ENCODE assay signal across 16 cellular contexts in genomic region chr2:170969030-170969429, GRCh38. TPM values are rescaled to one million over a fixed set of nuclear protein-coding genes. Genes with fewer than 3 reads are reported as not detected.
DNase-seq lines count a peak whose midpoint lies in the region; ATAC-seq and TF ChIP-seq lines count a peak whose summit lies in the region.
"Had no signal": no experiment of that assay in that cellular context is flagged by ENCODE, and none has a peak within 500 bp of the region (broad histone marks: within the 10 kb centered on the region; RNA-seq: fewer than 3 reads in every experiment).

No MANE protein-coding gene starts in this region.

- no peak overlapping the region for H3K27ac ChIP-seq in MM.1S (ENCODE audit: low read length)
- H3K27ac ChIP-seq in ascending aorta: no peak overlapping the region
- H3K27ac ChIP-seq: C4-2B, Peyer's patch had no signal

- H2AFZ ChIP-seq in MM.1S (ENCODE audit: low read length): no peak overlapping the region

- ATAC-seq in activated CD8-positive, alpha-beta T cell treated with anti-CD3 and anti-CD28 coated beads, Interleukin-2, amount 10 ng/mL, durations not matched to agents 7 days and 5 days: no peak
- no peak for ATAC-seq in activated CD8-positive, alpha-beta T cell treated with anti-CD3 and anti-CD28 coated beads for 36 hours
- no peak for ATAC-seq in effector memory CD8-positive, alpha-beta T cell (replicated peaks)
- ATAC-seq in stimulated activated effector memory CD8-positive, alpha-beta T cell treated with anti-CD3 and anti-CD28 coated beads, Interleukin-12 subunit alpha, Interleukin-12 subunit beta, amount 100 ng/mL, for 72 hours: no peak

- CTCF ChIA-PET in activated CD8-positive, alpha-beta T cell treated with anti-CD3 and anti-CD28 coated beads, Interleukin-2, amount 10 ng/mL, durations not matched to agents 7 days and 5 days (lab: Charles Lee): interaction anchor here (0.6 to 0.9 kb wide), 2 partner anchors 118 to 478 kb away, joined by 3 to 4 read pairs; no protein-coding TSS in a partner anchor
- CTCF ChIA-PET in activated CD8-positive, alpha-beta T cell treated with anti-CD3 and anti-CD28 coated beads for 36 hours (lab: Charles Lee): interaction anchor here (1.0 to 1.6 kb wide), 3 partner anchors 96 to 605 kb away, joined by 3 to 6 read pairs (median 3); no protein-coding TSS in a partner anchor

- DNase-seq in activated CD8-positive, alpha-beta T cell treated with anti-CD3 and anti-CD28 coated beads, Interleukin-2, amount 10 ng/mL, durations not matched to agents 7 days and 5 days: no peak
- DNase-seq in activated CD8-positive, alpha-beta T cell treated with anti-CD3 and anti-CD28 coated beads for 36 hours: no peak
- DNase-seq in MM.1S: peak; percentile 0
- DNase-seq in effector memory CD8-positive, alpha-beta T cell: no peak
- DNase-seq in stimulated activated effector memory CD8-positive, alpha-beta T cell treated with anti-CD3 and anti-CD28 coated beads, Interleukin-12 subunit alpha, Interleukin-12 subunit beta, amount 100 ng/mL, for 72 hours (ENCODE audit: low spot score in 2 of 2): peak in 1 of 2 donors; percentile 26
- DNase-seq in HAP-1 (ENCODE audit: low spot score in 2 of 2): no peak
- no peak for DNase-seq in mesenteric fat pad (ENCODE audit: low spot score)
- DNase-seq in ascending aorta (ENCODE audit: low spot score in 2 of 2): no peak
- DNase-seq: DMS79 treated with DMSO at 0.1 percent for 48 hours, NCI-H1105 treated with DMSO at 0.1 percent for 48 hours, NCI-H1930, NCI-H2171 treated with DMSO at 0.1 percent for 48 hours, NCI-H510A, Peyer's patch, Right ventricle myocardium superior had no signal

- H3K36me3 ChIP-seq in MM.1S (replicated peaks; ENCODE audit: insufficient read depth, low read length): peaks cover 11% of the 10 kb centered on the region
- peaks cover 36% of the 10 kb centered on the region for H3K36me3 ChIP-seq in HAP-1 (replicated peaks)
- peaks cover 29 to 33% of the 10 kb centered on the region in 2 donors for H3K36me3 ChIP-seq in ascending aorta

- no peaks in the 10 kb centered on the region for H3K27me3 ChIP-seq in MM.1S (replicated peaks; ENCODE audit: insufficient read depth, low read length)
- no peaks in the 10 kb centered on the region for H3K27me3 ChIP-seq in HAP-1 (ENCODE audit: low read depth)
- no peaks in the 10 kb centered on the region for H3K27me3 ChIP-seq in ascending aorta
- H3K27me3 ChIP-seq: Peyer's patch had no signal

- intact Hi-C loops in activated CD8-positive, alpha-beta T cell treated with anti-CD3 and anti-CD28 coated beads for 36 hours (cut with micrococcal nuclease): no loop called here
- intact Hi-C loops in ascending aorta (cut with DNase I): no loop called here

- no peak overlapping the region for H3K9ac ChIP-seq in MM.1S (ENCODE audit: low read length)

- H3F3A ChIP-seq in MM.1S (ENCODE audit: insufficient read depth, low read length): peaks cover 6% of the 10 kb centered on the region; the same call in 1 of the 2 replicates

- H3K4me3 ChIP-seq in MM.1S (ENCODE audit: low read length) (no peak overlapping the region), HAP-1 (no peak overlapping the region), ascending aorta (no peak overlapping the region)
- H3K4me3 ChIP-seq: Peyer's patch had no signal

- H3K9me3 ChIP-seq in MM.1S (replicated peaks; ENCODE audit: insufficient read depth, low read length) (no peaks in the 10 kb centered on the region), HAP-1 (no peaks in the 10 kb centered on the region), ascending aorta (no peaks in the 10 kb centered on the region)
- H3K9me3 ChIP-seq: Peyer's patch had no signal

- H3K9me3 Mint-ChIP-seq in activated CD8-positive, alpha-beta T cell treated with anti-CD3 and anti-CD28 coated beads, Interleukin-2, amount 10 ng/mL, durations not matched to agents 7 days and 5 days (ENCODE audit: insufficient read depth): no peaks in the 10 kb centered on the region
- H3K9me3 Mint-ChIP-seq in activated CD8-positive, alpha-beta T cell treated with anti-CD3 and anti-CD28 coated beads for 36 hours: no peaks in the 10 kb centered on the region
- H3K9me3 Mint-ChIP-seq in effector memory CD8-positive, alpha-beta T cell: no peaks in the 10 kb centered on the region
- no peaks in the 10 kb centered on the region for H3K9me3 Mint-ChIP-seq in stimulated activated effector memory CD8-positive, alpha-beta T cell treated with anti-CD3 and anti-CD28 coated beads, Interleukin-12 subunit alpha, Interleukin-12 subunit beta, amount 100 ng/mL, for 72 hours

- H3K79me2 ChIP-seq in MM.1S (ENCODE audit: low read length): no peaks in the 10 kb centered on the region

- no peaks in the 10 kb centered on the region for H3K9me2 ChIP-seq in MM.1S (replicated peaks; ENCODE audit: insufficient read depth, low read length)

- no peaks in the 10 kb centered on the region for H3K4me1 ChIP-seq in MM.1S (ENCODE audit: low read length)
- H3K4me1 ChIP-seq in HAP-1: peaks cover 9% of the 10 kb centered on the region
- peaks cover 0 to 6% of the 10 kb centered on the region in 2 donors for H3K4me1 ChIP-seq in ascending aorta

- H4K20me1 ChIP-seq in MM.1S (ENCODE audit: insufficient read depth, low read length): no peaks in the 10 kb centered on the region

- POLR2A ChIA-PET in activated CD8-positive, alpha-beta T cell treated with anti-CD3 and anti-CD28 coated beads, Interleukin-2, amount 10 ng/mL, durations not matched to agents 7 days and 5 days (lab: Charles Lee): no interaction called here
- POLR2A ChIA-PET in activated CD8-positive, alpha-beta T cell treated with anti-CD3 and anti-CD28 coated beads for 36 hours (lab: Charles Lee): interaction anchor here (0.9 kb wide), 1 partner anchor 14 kb away, joined by 4 read pairs; no protein-coding TSS in a partner anchor

- H3K27me3 Mint-ChIP-seq in activated CD8-positive, alpha-beta T cell treated with anti-CD3 and anti-CD28 coated beads, Interleukin-2, amount 10 ng/mL, durations not matched to agents 7 days and 5 days (ENCODE audit: low read depth): no peaks in the 10 kb centered on the region
- no peaks in the 10 kb centered on the region for H3K27me3 Mint-ChIP-seq in activated CD8-positive, alpha-beta T cell treated with anti-CD3 and anti-CD28 coated beads for 36 hours
- no peaks in the 10 kb centered on the region for H3K27me3 Mint-ChIP-seq in effector memory CD8-positive, alpha-beta T cell

- in situ Hi-C loops in HAP-1 (cut with MboI; ENCODE audit: low sequenced_read_pairs): no loop called here

- peak overlapping the region; percentile 61 for H3K27ac Mint-ChIP-seq in activated CD8-positive, alpha-beta T cell treated with anti-CD3 and anti-CD28 coated beads, Interleukin-2, amount 10 ng/mL, durations not matched to agents 7 days and 5 days
- no peak overlapping the region for H3K27ac Mint-ChIP-seq in activated CD8-positive, alpha-beta T cell treated with anti-CD3 and anti-CD28 coated beads for 36 hours
- peak overlapping the region; percentile 36 to 64 for H3K27ac Mint-ChIP-seq in effector memory CD8-positive, alpha-beta T cell
- H3K27ac Mint-ChIP-seq in stimulated activated effector memory CD8-positive, alpha-beta T cell treated with anti-CD3 and anti-CD28 coated beads, Interleukin-12 subunit alpha, Interleukin-12 subunit beta, amount 100 ng/mL, for 72 hours: peak overlapping the region; percentile 77

- TF ChIP-seq CTCF in activated CD8-positive, alpha-beta T cell treated with anti-CD3 and anti-CD28 coated beads for 36 hours (IDR thresholded peaks at IDR 0.05): no peak
- no peak for TF ChIP-seq CTCF in MM.1S (IDR thresholded peaks at IDR 0.05; ENCODE audit: low read length)
- TF ChIP-seq CTCF in ascending aorta (IDR thresholded peaks at IDR 0.05): no peak

- peaks cover 10% of the 10 kb centered on the region for H3K4me1 Mint-ChIP-seq in activated CD8-positive, alpha-beta T cell treated with anti-CD3 and anti-CD28 coated beads, Interleukin-2, amount 10 ng/mL, durations not matched to agents 7 days and 5 days (ENCODE audit: low read depth)
- peaks cover 6% of the 10 kb centered on the region for H3K4me1 Mint-ChIP-seq in activated CD8-positive, alpha-beta T cell treated with anti-CD3 and anti-CD28 coated beads for 36 hours (ENCODE audit: low read depth)
- H3K4me1 Mint-ChIP-seq in effector memory CD8-positive, alpha-beta T cell (ENCODE audit: low read depth in 2 of 2): peaks cover 3 to 8% of the 10 kb centered on the region in 2 donors
- peaks cover 11% of the 10 kb centered on the region for H3K4me1 Mint-ChIP-seq in stimulated activated effector memory CD8-positive, alpha-beta T cell treated with anti-CD3 and anti-CD28 coated beads, Interleukin-12 subunit alpha, Interleukin-12 subunit beta, amount 100 ng/mL, for 72 hours

- H3K4me3 Mint-ChIP-seq in activated CD8-positive, alpha-beta T cell treated with anti-CD3 and anti-CD28 coated beads, Interleukin-2, amount 10 ng/mL, durations not matched to agents 7 days and 5 days: no peak overlapping the region
- H3K4me3 Mint-ChIP-seq in activated CD8-positive, alpha-beta T cell treated with anti-CD3 and anti-CD28 coated beads for 36 hours: no peak overlapping the region
- no peak overlapping the region for H3K4me3 Mint-ChIP-seq in effector memory CD8-positive, alpha-beta T cell
- no peak overlapping the region for H3K4me3 Mint-ChIP-seq in stimulated activated effector memory CD8-positive, alpha-beta T cell treated with anti-CD3 and anti-CD28 coated beads, Interleukin-12 subunit alpha, Interleukin-12 subunit beta, amount 100 ng/mL, for 72 hours

- no peak overlapping the region for H3K4me2 ChIP-seq in MM.1S (ENCODE audit: low read depth, low read length)

- peaks cover 37% of the 10 kb centered on the region for H3K36me3 Mint-ChIP-seq in activated CD8-positive, alpha-beta T cell treated with anti-CD3 and anti-CD28 coated beads, Interleukin-2, amount 10 ng/mL, durations not matched to agents 7 days and 5 days (ENCODE audit: low read depth)
- H3K36me3 Mint-ChIP-seq in activated CD8-positive, alpha-beta T cell treated with anti-CD3 and anti-CD28 coated beads for 36 hours (ENCODE audit: low read depth): peaks cover 19% of the 10 kb centered on the region
- H3K36me3 Mint-ChIP-seq in effector memory CD8-positive, alpha-beta T cell (ENCODE audit: insufficient read depth): peaks cover 56% of the 10 kb centered on the region
- H3K36me3 Mint-ChIP-seq in stimulated activated effector memory CD8-positive, alpha-beta T cell treated with anti-CD3 and anti-CD28 coated beads, Interleukin-12 subunit alpha, Interleukin-12 subunit beta, amount 100 ng/mL, for 72 hours: peaks cover 57% of the 10 kb centered on the region

RNA-seq across cellular contexts. Expression of gene GORASP2, which starts 40.0 kb away (rescaled TPM):
- total RNA-seq in activated CD8-positive, alpha-beta T cell treated with anti-CD3 and anti-CD28 coated beads, Interleukin-2, amount 10 ng/mL, durations not matched to agents 7 days and 5 days: 10 to 100 TPM; 65.2 to 65.9 TPM
- 10 to 100 TPM; 68.4 to 70.6 TPM for total RNA-seq in activated CD8-positive, alpha-beta T cell treated with anti-CD3 and anti-CD28 coated beads for 36 hours
- total RNA-seq in mesenteric fat pad (78.2 TPM), ascending aorta (21.5 TPM)
